Comparison of ENCODE assay signal across 12 cellular contexts in the genomic region with DNA sequence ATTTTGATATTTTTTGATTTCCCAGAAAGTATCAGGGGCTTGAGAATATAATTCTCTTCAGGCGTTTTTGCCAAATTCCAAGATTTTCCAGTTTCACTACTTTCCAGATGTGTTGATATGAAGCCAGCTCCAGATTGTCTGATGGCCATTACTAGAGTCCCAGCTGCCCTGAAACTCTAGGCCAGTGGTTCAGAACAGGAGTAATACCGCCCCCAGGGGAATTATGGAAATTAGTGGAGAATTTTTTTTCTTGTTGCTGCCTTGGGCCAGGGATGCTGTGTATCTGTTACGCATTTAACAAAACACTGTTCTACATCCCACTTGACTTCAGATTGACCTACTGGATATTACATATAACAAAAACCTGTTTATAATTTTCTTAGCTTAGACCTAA.
DNase-seq lines count a peak whose midpoint lies in the region; ATAC-seq and TF ChIP-seq lines count a peak whose summit lies in the region.
"Had no signal": no experiment of that assay in that cellular context is flagged by ENCODE, and none has a peak within 500 bp of the region (broad histone marks: within the 10 kb centered on the region; RNA-seq: fewer than 3 reads in every experiment).

No MANE protein-coding gene starts in this region.

- H3K9me3 ChIP-seq in A673 (ENCODE audit: low read depth, low read length, poor library complexity, severe bottlenecking): no peaks in the 10 kb centered on the region
- no peaks in the 10 kb centered on the region for H3K9me3 ChIP-seq in heart right ventricle

- CTCF ChIA-PET in A673 (lab: Charles Lee): interaction anchor here (2.0 to 2.2 kb wide), 2 partner anchors 768 to 838 kb away, joined by 8 to 13 read pairs; no protein-coding TSS in a partner anchor

- H3K9me3 Mint-ChIP-seq in effector memory CD8-positive, alpha-beta T cell: peaks cover 0 to 2% of the 10 kb centered on the region in 2 donors
- H3K9me3 Mint-ChIP-seq: memory B cell; stimulated activated memory B cell treated with anti-CD40 and anti-IgM and Interleukin-4, amounts not matched to agents 10 μg/mL and 1 μg/mL and 100 μg/mL, for 72 hours had no signal

- DNase-seq in A673 (ENCODE audit: low spot score) (peak; percentile 21), GM03348 (ENCODE audit: low spot score) (peak; percentile 14), SK-N-DZ (ENCODE audit: low spot score) (peak; percentile 77), heart right ventricle (peak in 1 of 2 donors; percentile 37), SKM-1 (lab: John Stamatoyannopoulos, UW; ENCODE audit: unreplicated experiment) (no peak), HuH-7.5 (ENCODE audit: low spot score) (no peak)
- DNase-seq in effector memory CD8-positive, alpha-beta T cell: no peak
- DNase-seq: GF-D8 had no signal

- intact Hi-C loops in A673 (cut with micrococcal nuclease; ENCODE audit: unreplicated experiment) (loop anchor here (2.0 to 5.0 kb wide), 4 partner anchors 350 to 838 kb away; no protein-coding TSS in a partner anchor), heart right ventricle (cut with DNase I) (loop anchor here in 8 of 10 donors (2.0 to 10.0 kb wide), 12 partner anchors 88 to 838 kb away; a partner anchor contains a TSS)

- H3K27me3 ChIP-seq in A673 (replicated peaks; ENCODE audit: insufficient read depth, low read depth, low read length, poor library complexity): peaks cover 14% of the 10 kb centered on the region
- H3K27me3 ChIP-seq in heart right ventricle: no peaks in the 10 kb centered on the region

- no peak overlapping the region for H3K27ac ChIP-seq in A673 (ENCODE audit: low read depth, low read length, poor library complexity, severe bottlenecking)
- H3K27ac ChIP-seq in heart right ventricle: peak overlapping the region in 1 of 10 donors; percentile 55
- H3K27ac ChIP-seq: parathyroid adenoma had no signal

- H3K4me3 ChIP-seq in A673 (ENCODE audit: low read depth, low read length, poor library complexity, severe bottlenecking) (no peak overlapping the region), heart right ventricle (no peak overlapping the region)

- no peaks in the 10 kb centered on the region for H3K4me1 Mint-ChIP-seq in effector memory CD8-positive, alpha-beta T cell (ENCODE audit: low read depth in 2 of 2)

- H3K36me3 ChIP-seq in A673 (ENCODE audit: insufficient read depth, low read length, poor library complexity, severe bottlenecking) (no peaks in the 10 kb centered on the region), heart right ventricle (no peaks in the 10 kb centered on the region)

- H3K4me1 ChIP-seq in A673 (ENCODE audit: insufficient read depth, low read length, poor library complexity, severe bottlenecking): no peaks in the 10 kb centered on the region
- peaks cover 0 to 28% (median 6%) of the 10 kb centered on the region in 9 donors for H3K4me1 ChIP-seq in heart right ventricle
- H3K4me1 ChIP-seq: parathyroid adenoma had no signal

- peak in 6 of 8 donors; percentile 34 to 78 (median 52) for ATAC-seq in heart right ventricle
- no peak for ATAC-seq in effector memory CD8-positive, alpha-beta T cell (replicated peaks)
- ATAC-seq in GM21619 (IDR thresholded peaks at IDR 0.05; ENCODE audit: unreplicated experiment): no peak

- H3K4me3 Mint-ChIP-seq in effector memory CD8-positive, alpha-beta T cell: no peak overlapping the region
- H3K4me3 Mint-ChIP-seq: memory B cell; stimulated activated memory B cell treated with anti-CD40 and anti-IgM and Interleukin-4, amounts not matched to agents 10 μg/mL and 1 μg/mL and 100 μg/mL, for 72 hours had no signal

- H3K36me3 Mint-ChIP-seq in effector memory CD8-positive, alpha-beta T cell (ENCODE audit: insufficient read depth): no peaks in the 10 kb centered on the region
- H3K36me3 Mint-ChIP-seq: memory B cell; stimulated activated memory B cell treated with anti-CD40 and anti-IgM and Interleukin-4, amounts not matched to agents 10 μg/mL and 1 μg/mL and 100 μg/mL, for 72 hours had no signal

- H3K27ac Mint-ChIP-seq in effector memory CD8-positive, alpha-beta T cell: no peak overlapping the region
- H3K27ac Mint-ChIP-seq: memory B cell; stimulated activated memory B cell treated with anti-CD40 and anti-IgM and Interleukin-4, amounts not matched to agents 10 μg/mL and 1 μg/mL and 100 μg/mL, for 72 hours had no signal

- no peaks in the 10 kb centered on the region for H3K27me3 Mint-ChIP-seq in effector memory CD8-positive, alpha-beta T cell

- no peak for TF ChIP-seq CTCF in A673 (conservative IDR thresholded peaks at IDR 0.05; ENCODE audit: low read depth, low read length)
- no peak for TF ChIP-seq CTCF in heart right ventricle (IDR thresholded peaks at IDR 0.05)

- POLR2A ChIA-PET in A673 (lab: Charles Lee; ENCODE audit: low non-redundant PET): no interaction called here

- 53 to 60% methylated on average over 3 of the region's 3 CpGs for WGBS in heart right ventricle, 2 donors

- no TSS peak for BruUV-seq in A673 (replicated peaks; lab: Mats Ljungman, UMichigan)

Comparison
In these comparisons a context has a peak if more than half of its experiments do, and no peak if none do; other contexts are left out.
1. DNase-seq: peak in A673 (single experiment), GM03348 (single experiment) and SK-N-DZ (single experiment); none in SKM-1 (single experiment), effector memory CD8-positive, alpha-beta T cell (0 of 3) and HuH-7.5 (single experiment).
2. ATAC-seq: peak in heart right ventricle (6 of 8); none in effector memory CD8-positive, alpha-beta T cell (single experiment) and GM21619 (single experiment).